ENCODE assay signal across 1 cellular context in genomic region chr3:155763870-155764463, GRCh38.
TF ChIP-seq lines count a peak whose summit lies in the region.

No MANE protein-coding gene starts in this region.

TF ChIP-seq in K562, 482 proteins besides CTCF, POLR2A, EP300 and RAD21 (continued from another document):
- TF ChIP-seq CUX1 (CRISPR knock-in tag; IDR thresholded peaks at IDR 0.05), result no peak
TF ChIP-seq in K562: peak in this region for 2.
